In genomic region chr1:236016782-236017400, GRCh38 we compare ENCODE assay signal across 13 cellular contexts. TPM values are rescaled to one million over a fixed set of nuclear protein-coding genes. Genes with fewer than 3 reads are reported as not detected.
DNase-seq lines count a peak whose midpoint lies in the region; ATAC-seq and TF ChIP-seq lines count a peak whose summit lies in the region.
"Had no signal": no experiment of that assay in that cellular context is flagged by ENCODE, and none has a peak within 500 bp of the region (broad histone marks: within the 10 kb centered on the region; RNA-seq: fewer than 3 reads in every experiment).

No MANE protein-coding gene starts in this region.

- DNase-seq in right atrium auricular region (ENCODE audit: low spot score) (no peak), left ventricle myocardium superior (no peak), omental fat pad (ENCODE audit: low spot score) (no peak), T-cell (no peak), activated T-cell treated with anti-CD3 and anti-CD28 coated beads for 4 hours (no peak)
- DNase-seq: Karpas-422, naive B cell, NCI-H2029, right lobe of liver had no signal

- POLR2A ChIA-PET in T-cell (lab: Charles Lee) = interaction anchor here in 1 of 2 donors (0.7 kb wide), 1 partner anchor 70 kb away, joined by 4 read pairs; no protein-coding TSS in a partner anchor

- intact Hi-C loops in left ventricle myocardium superior (cut with micrococcal nuclease) = no loop called here

- H3K27me3 Mint-ChIP-seq in T-cell = peaks cover 0 to 4% of the 10 kb centered on the region in 2 donors

- no peak overlapping the region for H3K4me3 Mint-ChIP-seq in T-cell
- H3K4me3 Mint-ChIP-seq: activated naive CD8-positive, alpha-beta T cell; naive B cell had no signal

- H3K27ac ChIP-seq in right atrium auricular region = peak overlapping the region; percentile 82 to 91

- H3K36me3 Mint-ChIP-seq in T-cell = no peaks in the 10 kb centered on the region
- H3K36me3 Mint-ChIP-seq: activated naive CD8-positive, alpha-beta T cell; naive B cell had no signal

- CTCF ChIA-PET in T-cell (lab: Charles Lee) = no interaction called here

- H3K4me1 Mint-ChIP-seq in T-cell = no peaks in the 10 kb centered on the region
- H3K4me1 Mint-ChIP-seq: naive B cell had no signal

- H3K4me1 ChIP-seq in right atrium auricular region = peaks cover 0 to 27% of the 10 kb centered on the region in 2 donors

- H3K27ac Mint-ChIP-seq in T-cell = no peak overlapping the region
- H3K27ac Mint-ChIP-seq: activated naive CD8-positive, alpha-beta T cell; naive B cell had no signal

- H3K36me3 ChIP-seq in right atrium auricular region = peaks cover 84% of the 10 kb centered on the region

- TF ChIP-seq CTCF in right atrium auricular region (IDR thresholded peaks at IDR 0.05) = no peak
- no peak for TF ChIP-seq CTCF in omental fat pad (IDR thresholded peaks at IDR 0.05)

- H3K4me3 ChIP-seq in right atrium auricular region = no peak overlapping the region
- H3K4me3 ChIP-seq: right lobe of liver had no signal

- no peaks in the 10 kb centered on the region for H3K9me3 Mint-ChIP-seq in T-cell
- H3K9me3 Mint-ChIP-seq: naive B cell had no signal

- no peaks in the 10 kb centered on the region for H3K27me3 ChIP-seq in right atrium auricular region
- H3K27me3 ChIP-seq: right lobe of liver had no signal

- H3K9me3 ChIP-seq in right atrium auricular region = no peaks in the 10 kb centered on the region
- H3K9me3 ChIP-seq: right lobe of liver had no signal

- ATAC-seq in left ventricle myocardium superior (no peak), esophagus mucosa (peak; percentile 65), omental fat pad (ENCODE audit: low FRiP score) (peak; percentile 16), T-cell (replicated peaks in 1 of 4) (no peak), GM21737 (IDR thresholded peaks at IDR 0.05; ENCODE audit: unreplicated experiment) (no peak), HG03342 (IDR thresholded peaks at IDR 0.05; ENCODE audit: unreplicated experiment) (no peak)

RNA-seq across cellular contexts. Expression of gene NID1, which starts 48.0 kb away (rescaled TPM):
- 100 to 1,000 TPM in 1 of 2 donors, 10 to 100 TPM in 1; 95.1 to 112 TPM for total RNA-seq in right atrium auricular region
- 47.6 TPM for total RNA-seq in left ventricle myocardium superior
- total RNA-seq in esophagus mucosa = 5.3 TPM
- 100 to 1,000 TPM; 131 to 458 (median 203) TPM for total RNA-seq in omental fat pad
- under 1 TPM in 4 of 5 donors, not detected in 1; 0.05 to 0.50 (median 0.34) TPM for total RNA-seq in T-cell

Comparison
In these comparisons a context has a peak if more than half of its experiments do, and no peak if none do; other contexts are left out.
1. ATAC-seq: peak in esophagus mucosa (single experiment) and omental fat pad (single experiment); none in left ventricle myocardium superior (single experiment), T-cell (0 of 4), GM21737 (single experiment) and HG03342 (single experiment).